ENCODE assay signal across 23 cellular contexts in genomic region chr20:58606184-58606583, GRCh38. TPM values are rescaled to one million over a fixed set of nuclear protein-coding genes. Genes with fewer than 3 reads are reported as not detected.
DNase-seq lines count a peak whose midpoint lies in the region; ATAC-seq, FAIRE-seq and TF ChIP-seq lines count a peak whose summit lies in the region.
"Had no signal": no experiment of that assay in that cellular context is flagged by ENCODE, and none has a peak within 500 bp of the region (broad histone marks: within the 10 kb centered on the region; RNA-seq: fewer than 3 reads in every experiment).

No MANE protein-coding gene starts in this region.

- H3K18ac ChIP-seq in trophoblast cell (ENCODE audit: low read length): no peak overlapping the region

- H3K27ac ChIP-seq in K562 (ENCODE audit: extremely low read depth, low read depth, low read length) (no peak overlapping the region), trophoblast cell (ENCODE audit: low read depth, low read length) (no peak overlapping the region)
- H3K27ac ChIP-seq: BLaER1 had no signal

- H4K12ac ChIP-seq in trophoblast cell (ENCODE audit: low read depth, low read length): no peak overlapping the region

- TF ChIP-seq EP300 in K562 (IDR thresholded peaks at IDR 0.05; ENCODE audit: low read length): no peak

- H2BK5ac ChIP-seq in trophoblast cell (ENCODE audit: low read depth, low read length, poor library complexity): no peak overlapping the region

- no peak overlapping the region for H3K27ac Mint-ChIP-seq in glutamatergic neuron (ENCODE audit: unreplicated experiment)
- H3K27ac Mint-ChIP-seq in activated CD8-positive, alpha-beta T cell treated with anti-CD3 and anti-CD28 coated beads, Interleukin-2, amount 10 ng/mL, durations not matched to agents 7 days and 5 days: no peak overlapping the region
- H3K27ac Mint-ChIP-seq: CD14-positive monocyte; CD4-positive, alpha-beta memory T cell; CD4-positive, CD25-positive, alpha-beta regulatory T cell; CD8-positive, alpha-beta memory T cell had no signal

- POLR2A ChIA-PET in K562 (lab: Yijun Ruan, JAX): no interaction called here
- POLR2A ChIA-PET in activated CD8-positive, alpha-beta T cell treated with anti-CD3 and anti-CD28 coated beads, Interleukin-2, amount 10 ng/mL, durations not matched to agents 7 days and 5 days (lab: Charles Lee): no interaction called here

- H3K9me3 ChIP-seq in K562 (replicated peaks; ENCODE audit: control insufficient read depth, insufficient read depth, low read depth, low read length) (no peaks in the 10 kb centered on the region), trophoblast cell (ENCODE audit: insufficient read depth, low read depth, low read length) (peaks cover 4% of the 10 kb centered on the region), mucosa of descending colon (no peaks in the 10 kb centered on the region)
- H3K9me3 ChIP-seq: BE2C, BLaER1 had no signal

- H3K9me3 Mint-ChIP-seq in glutamatergic neuron (ENCODE audit: unreplicated experiment): peaks cover 2% of the 10 kb centered on the region
- no peaks in the 10 kb centered on the region for H3K9me3 Mint-ChIP-seq in activated CD8-positive, alpha-beta T cell treated with anti-CD3 and anti-CD28 coated beads, Interleukin-2, amount 10 ng/mL, durations not matched to agents 7 days and 5 days (ENCODE audit: insufficient read depth)

- peaks cover 2% of the 10 kb centered on the region for H3K27me3 Mint-ChIP-seq in glutamatergic neuron (ENCODE audit: unreplicated experiment)
- H3K27me3 Mint-ChIP-seq in activated CD8-positive, alpha-beta T cell treated with anti-CD3 and anti-CD28 coated beads, Interleukin-2, amount 10 ng/mL, durations not matched to agents 7 days and 5 days (ENCODE audit: low read depth): no peaks in the 10 kb centered on the region
- H3K27me3 Mint-ChIP-seq: CD4-positive, CD25-positive, alpha-beta regulatory T cell had no signal

- H4K20me1 ChIP-seq in K562 (replicated peaks; ENCODE audit: control insufficient read depth, insufficient read depth, low read length): no peaks in the 10 kb centered on the region; the same call in none of the 2 replicates
- H4K20me1 ChIP-seq: BLaER1 had no signal

- no peak overlapping the region for H3K4me3 Mint-ChIP-seq in glutamatergic neuron (ENCODE audit: unreplicated experiment)
- no peak overlapping the region for H3K4me3 Mint-ChIP-seq in activated CD8-positive, alpha-beta T cell treated with anti-CD3 and anti-CD28 coated beads, Interleukin-2, amount 10 ng/mL, durations not matched to agents 7 days and 5 days
- H3K4me3 Mint-ChIP-seq: CD14-positive monocyte; CD4-positive, alpha-beta memory T cell; CD4-positive, CD25-positive, alpha-beta regulatory T cell; CD8-positive, alpha-beta memory T cell had no signal

- H3K36me3 Mint-ChIP-seq in glutamatergic neuron (ENCODE audit: unreplicated experiment): peaks cover 3% of the 10 kb centered on the region
- H3K36me3 Mint-ChIP-seq in activated CD8-positive, alpha-beta T cell treated with anti-CD3 and anti-CD28 coated beads, Interleukin-2, amount 10 ng/mL, durations not matched to agents 7 days and 5 days (ENCODE audit: low read depth): no peaks in the 10 kb centered on the region
- H3K36me3 Mint-ChIP-seq: CD14-positive monocyte; CD4-positive, alpha-beta memory T cell; CD4-positive, CD25-positive, alpha-beta regulatory T cell; CD8-positive, alpha-beta memory T cell had no signal

- no TSS peak for BruUV-seq in K562 (replicated peaks; lab: Mats Ljungman, UMichigan)

- no peak overlapping the region for H3K4me3 ChIP-seq in K562
- H3K4me3 ChIP-seq in trophoblast cell (ENCODE audit: low read depth, low read length): no peak overlapping the region
- H3K4me3 ChIP-seq in mucosa of descending colon: no peak overlapping the region
- H3K4me3 ChIP-seq: BLaER1, GM12878 had no signal

- CTCF ChIA-PET in K562 (lab: Yijun Ruan, JAX; ENCODE audit: low intra/inter-chr PET ratio): no interaction called here
- CTCF ChIA-PET in activated CD8-positive, alpha-beta T cell treated with anti-CD3 and anti-CD28 coated beads, Interleukin-2, amount 10 ng/mL, durations not matched to agents 7 days and 5 days (lab: Charles Lee): no interaction called here

- no peak overlapping the region for H2AK5ac ChIP-seq in trophoblast cell (ENCODE audit: low read length)

- FAIRE-seq in K562 (lab: Jason Lieb, UNC): peak; percentile 48
- FAIRE-seq: A204.1, GM12878, GM12892, GM18507 had no signal

- H3K9me1 ChIP-seq in K562 (ENCODE audit: control insufficient read depth, insufficient read depth, low read length): no peaks in the 10 kb centered on the region

- H4K8ac ChIP-seq in trophoblast cell (ENCODE audit: low read depth, low read length): no peak overlapping the region

- H4K91ac ChIP-seq in trophoblast cell (ENCODE audit: low read depth, low read length): no peak overlapping the region

- DNase-seq in K562 (ENCODE audit: extremely low read depth in 1 of 4, low spot score in 3 of 4): no peak
- DNase-seq in glutamatergic neuron: peak; percentile 6
- DNase-seq in trophoblast cell: no peak
- no peak for DNase-seq in EL
- DNase-seq in activated CD8-positive, alpha-beta T cell treated with anti-CD3 and anti-CD28 coated beads, Interleukin-2, amount 10 ng/mL, durations not matched to agents 7 days and 5 days: no peak
- no peak for DNase-seq in mucosa of descending colon
- DNase-seq in DMS 273 treated with DMSO at 0.1 percent for 48 hours (lab: John Stamatoyannopoulos, UW): no peak
- DNase-seq: 8988T; ACHN; BE2C; C1 segment of cervical spinal cord; CD4-positive, alpha-beta memory T cell; CD4-positive, CD25-positive, alpha-beta regulatory T cell; COR-L47; DMS79 treated with DMSO at 0.1 percent for 48 hours; GDM1 had no signal

- in situ Hi-C loops in K562 (cut with MboI): no loop called here

- H2BK120ac ChIP-seq in trophoblast cell (ENCODE audit: insufficient read depth, low read length, poor library complexity): no peak overlapping the region

- no peak overlapping the region for H2AFZ ChIP-seq in K562 (ENCODE audit: low read depth, low read length)
- H2AFZ ChIP-seq in trophoblast cell (ENCODE audit: insufficient read depth, low read length, poor library complexity): no peak overlapping the region

- WGBS in K562 (ENCODE audit: insufficient coverage, low coverage, missing lambda C conversion rate): 1% methylated on average over 7 of the region's 9 CpGs
- no CpG with 5 or more reads among the region's 9 CpGs for WGBS in trophoblast cell (ENCODE audit: extremely low coverage, insufficient coverage, insufficient read length)

- peaks cover 18% of the 10 kb centered on the region for H3K79me1 ChIP-seq in trophoblast cell (ENCODE audit: low read length)

- H3K4ac ChIP-seq in trophoblast cell (ENCODE audit: low read depth, low read length): no peak overlapping the region

- H3K9ac ChIP-seq in K562 (ENCODE audit: insufficient read depth in 1 of 2, low read depth in 2 of 2, low read length in 2 of 2) (no peak overlapping the region), trophoblast cell (ENCODE audit: low read length) (no peak overlapping the region)
- H3K9ac ChIP-seq: BLaER1 had no signal

- no peak for ATAC-seq in K562
- ATAC-seq in activated CD8-positive, alpha-beta T cell treated with anti-CD3 and anti-CD28 coated beads, Interleukin-2, amount 10 ng/mL, durations not matched to agents 7 days and 5 days: no peak
- no peak for ATAC-seq in mucosa of descending colon
- ATAC-seq: GM12878 had no signal

- H3K79me2 ChIP-seq in K562 (ENCODE audit: control insufficient read depth, insufficient read depth, low read length) (no peaks in the 10 kb centered on the region), trophoblast cell (ENCODE audit: control insufficient read depth, insufficient read depth, low read length, poor library complexity) (no peaks in the 10 kb centered on the region)

- TF ChIP-seq CTCF in K562 (IDR thresholded peaks at IDR 0.05 in 2 of 3, conservative IDR thresholded peaks at IDR 0.05 in 1 of 3; ENCODE audit: insufficient read depth in 2 of 3, low read depth in 1 of 3, low read length in 3 of 3) (no peak), glutamatergic neuron (IDR thresholded peaks at IDR 0.05; ENCODE audit: partially characterized antibody, unreplicated experiment) (no peak), mucosa of descending colon (IDR thresholded peaks at IDR 0.05) (no peak)

- H3K27me3 ChIP-seq in K562 (ENCODE audit: control insufficient read depth in 2 of 2, insufficient read depth in 2 of 2, low read length in 2 of 2) (peaks cover 57 to 69% of the 10 kb centered on the region in 2 experiments), trophoblast cell (ENCODE audit: insufficient read depth, low read length) (no peaks in the 10 kb centered on the region)
- H3K27me3 ChIP-seq: BLaER1 had no signal

- no peak for TF ChIP-seq POLR2A in K562 (conservative IDR thresholded peaks at IDR 0.05)

- H3K4me1 Mint-ChIP-seq in glutamatergic neuron (ENCODE audit: low read depth, unreplicated experiment): peaks cover 12% of the 10 kb centered on the region
- H3K4me1 Mint-ChIP-seq in activated CD8-positive, alpha-beta T cell treated with anti-CD3 and anti-CD28 coated beads, Interleukin-2, amount 10 ng/mL, durations not matched to agents 7 days and 5 days (ENCODE audit: low read depth): no peaks in the 10 kb centered on the region
- H3K4me1 Mint-ChIP-seq: CD14-positive monocyte; CD4-positive, alpha-beta memory T cell; CD8-positive, alpha-beta memory T cell had no signal

- no peak for TF ChIP-seq RAD21 in K562 (CRISPR knock-in tag; conservative IDR thresholded peaks at IDR 0.05 in 1 of 2, IDR thresholded peaks at IDR 0.05 in 1 of 2)

- intact Hi-C loops in K562 (cut with micrococcal nuclease): no loop called here
- intact Hi-C loops in mucosa of descending colon (cut with DNase I, micrococcal nuclease): no loop called here

- H3K36me3 ChIP-seq in K562 (ENCODE audit: control insufficient read depth, insufficient read depth, low read length): no peaks in the 10 kb centered on the region
- no peaks in the 10 kb centered on the region for H3K36me3 ChIP-seq in trophoblast cell (ENCODE audit: control insufficient read depth in 1 of 2, insufficient read depth in 2 of 2, low read length in 2 of 2)
- no peaks in the 10 kb centered on the region for H3K36me3 ChIP-seq in mucosa of descending colon (ENCODE audit: low read depth)
- H3K36me3 ChIP-seq: BE2C, BLaER1 had no signal

- H2BK12ac ChIP-seq in trophoblast cell (ENCODE audit: low read length): peak overlapping the region; percentile 1

- H3K23ac ChIP-seq in trophoblast cell (ENCODE audit: low read length): no peak overlapping the region

- H3K14ac ChIP-seq in trophoblast cell (ENCODE audit: low read length): no peak overlapping the region

- H3K4me1 ChIP-seq in K562 (replicated peaks in 1 of 2; ENCODE audit: control insufficient read depth in 2 of 2, insufficient read depth in 2 of 2, low read length in 2 of 2): peaks cover 0 to 3% of the 10 kb centered on the region in 2 experiments; a peak in 1 of 5 replicates
- peaks cover 28 to 32% of the 10 kb centered on the region in 2 experiments for H3K4me1 ChIP-seq in trophoblast cell (ENCODE audit: control insufficient read depth in 1 of 2, insufficient read depth in 2 of 2, low read length in 2 of 2)
- no peaks in the 10 kb centered on the region for H3K4me1 ChIP-seq in mucosa of descending colon (ENCODE audit: low read depth)

- H3K4me2 ChIP-seq in K562 (ENCODE audit: insufficient read depth, low read length): no peak overlapping the region
- H3K4me2 ChIP-seq in trophoblast cell (ENCODE audit: low read length): no peak overlapping the region
- H3K4me2 ChIP-seq: BLaER1 had no signal

RNA-seq across cellular contexts. Expression of gene STX16, which starts 44.9 kb away (rescaled TPM):
- total RNA-seq in K562 (2011; cell fraction: chromatin; rRNA removed; ENCODE audit: low replicate concordance): 54.3 and 76.9 TPM in 2 replicates
- 24.7 and 29.5 TPM in 2 replicates for total RNA-seq in K562 (2011; cell fraction: nucleolus; rRNA removed)
- 41.9 and 47.4 TPM in 2 replicates for total RNA-seq in K562 (2011; cell fraction: nucleoplasm; rRNA removed)
- total RNA-seq in K562 (2014; rRNA removed) (11.9 and 14.7 TPM in 2 replicates), K562 (2014; rRNA removed; fragmentation: Illumina TruSeq; extraction: Trizol) (13.4 and 14.3 TPM in 2 replicates), K562 (2015; rRNA removed; fragmentation: Illumina TruSeq; extraction: Trizol) (11.2 and 12.0 TPM in 2 replicates), K562 (2021) (26.9 and 30.2 TPM in 2 replicates), glutamatergic neuron (ENCODE audit: unreplicated experiment) (71.2 TPM), mucosa of descending colon (10 to 100 TPM; 42.2 to 70.4 (median 43.1) TPM)
- polyA plus RNA-seq in K562 (2011; rRNA removed) (36.0 and 43.5 TPM in 2 replicates), K562 (2014; fragmentation: Illumina TruSeq; extraction: Trizol) (37.8 and 38.4 TPM in 2 replicates), K562 (2014; fragmentation: Nextera tagmentation; extraction: Ambion mirVana) (1 to 10 TPM; 4.4 to 4.9 TPM), K562 (2014; rRNA removed) (39.5 and 45.4 TPM in 2 replicates)
- 16.2 and 29.9 TPM in 2 replicates for polyA plus RNA-seq in K562 (2011; cell fraction: cytosol; rRNA removed)
- 46.7 and 52.7 TPM in 2 replicates for polyA plus RNA-seq in K562 (2011; cell fraction: nucleus; rRNA removed)
- 31.3 and 42.9 TPM in 2 replicates for polyA plus RNA-seq in K562 (2012)
- 38.4 and 46.9 TPM in 2 replicates for polyA minus RNA-seq in K562 (2011; rRNA and poly(A)+ RNA removed)
- polyA minus RNA-seq in K562 (2011; cell fraction: cytosol; rRNA and poly(A)+ RNA removed): 11.9 and 17.3 TPM in 2 replicates
- 16.7 and 25.8 TPM in 2 replicates for polyA minus RNA-seq in K562 (2011; cell fraction: nucleus; rRNA and poly(A)+ RNA removed)
- polyA plus RNA-seq in trophoblast cell (2013): 26.9 and 28.5 TPM in 2 replicates
- 100 to 1,000 TPM; 128 to 136 TPM for total RNA-seq in activated CD8-positive, alpha-beta T cell treated with anti-CD3 and anti-CD28 coated beads, Interleukin-2, amount 10 ng/mL, durations not matched to agents 7 days and 5 days
